ENCODE assay signal across 7 cellular contexts in genomic region chr15:89088605-89089315, GRCh38. TPM values are rescaled to one million over a fixed set of nuclear protein-coding genes. Genes with fewer than 3 reads are reported as not detected.
DNase-seq lines count a peak whose midpoint lies in the region; ATAC-seq and TF ChIP-seq lines count a peak whose summit lies in the region.

No MANE protein-coding gene starts in this region.

- H3K27me3 ChIP-seq in foreskin keratinocyte (no peaks in the 10 kb centered on the region), trophoblast cell (ENCODE audit: insufficient read depth, low read length) (no peaks in the 10 kb centered on the region)

- H2BK12ac ChIP-seq in trophoblast cell (ENCODE audit: low read length) = no peak overlapping the region

- WGBS in trophoblast cell (ENCODE audit: extremely low coverage, insufficient coverage, insufficient read length) = no CpG with 5 or more reads among the region's 44 CpGs

- peak overlapping the region; percentile 78 for H3K14ac ChIP-seq in trophoblast cell (ENCODE audit: low read length)

- peak overlapping the region; percentile 78 for H4K8ac ChIP-seq in trophoblast cell (ENCODE audit: low read depth, low read length)

- peaks cover 9% of the 10 kb centered on the region for H3K79me1 ChIP-seq in trophoblast cell (ENCODE audit: low read length)

- peak overlapping the region; percentile 78 for H3K4me2 ChIP-seq in trophoblast cell (ENCODE audit: low read length)

- peaks cover 5% of the 10 kb centered on the region for H3K79me2 ChIP-seq in trophoblast cell (ENCODE audit: control insufficient read depth, insufficient read depth, low read length, poor library complexity)

- peak overlapping the region; percentile 75 for H3K9ac ChIP-seq in trophoblast cell (ENCODE audit: low read length)

- H4K12ac ChIP-seq in trophoblast cell (ENCODE audit: low read depth, low read length) = peak overlapping the region; percentile 75

- H2AK5ac ChIP-seq in trophoblast cell (ENCODE audit: low read length) = peak overlapping the region; percentile 20

- DNase-seq in T-helper 9 cell = peak; percentile 6
- DNase-seq in foreskin keratinocyte = no peak
- DNase-seq in trophoblast cell = peak in 1 of 2 donors; percentile 38
- DNase-seq in ecto neural progenitor cell (ENCODE audit: low spot score) = no peak

- H3K4me1 ChIP-seq in foreskin keratinocyte = peaks cover 10% of the 10 kb centered on the region
- peaks cover 10 to 11% of the 10 kb centered on the region in 2 experiments for H3K4me1 ChIP-seq in trophoblast cell (ENCODE audit: control insufficient read depth in 1 of 2, insufficient read depth in 2 of 2, low read length in 2 of 2)

- H2BK5ac ChIP-seq in trophoblast cell (ENCODE audit: low read depth, low read length, poor library complexity) = peak overlapping the region; percentile 62

- no peak overlapping the region for H3K23ac ChIP-seq in trophoblast cell (ENCODE audit: low read length)

- H3K36me3 ChIP-seq in trophoblast cell (ENCODE audit: control insufficient read depth in 1 of 2, insufficient read depth in 2 of 2, low read length in 2 of 2) = no peaks in the 10 kb centered on the region

- H3K9me3 ChIP-seq in trophoblast cell (ENCODE audit: insufficient read depth, low read depth, low read length) = no peaks in the 10 kb centered on the region

- H2BK120ac ChIP-seq in trophoblast cell (ENCODE audit: insufficient read depth, low read length, poor library complexity) = peak overlapping the region; percentile 61

- no peak for TF ChIP-seq CTCF in foreskin keratinocyte (conservative IDR thresholded peaks at IDR 0.05)

- peak overlapping the region; percentile 37 for H4K91ac ChIP-seq in trophoblast cell (ENCODE audit: low read depth, low read length)

- peak overlapping the region; percentile 62 for H3K18ac ChIP-seq in trophoblast cell (ENCODE audit: low read length)

- peak overlapping the region; percentile 83 for H3K4me3 ChIP-seq in trophoblast cell (ENCODE audit: low read depth, low read length)

- H2AFZ ChIP-seq in trophoblast cell (ENCODE audit: insufficient read depth, low read length, poor library complexity) = peak overlapping the region; percentile 66

- ATAC-seq in GM18498 (IDR thresholded peaks at IDR 0.05; ENCODE audit: unreplicated experiment) = peak; percentile 3
- ATAC-seq in HG02588 (IDR thresholded peaks at IDR 0.05; ENCODE audit: unreplicated experiment) = peak; percentile 5
- no peak for ATAC-seq in foreskin keratinocyte
- ATAC-seq in HG02610 (IDR thresholded peaks at IDR 0.05; ENCODE audit: unreplicated experiment) = no peak

- H3K27ac ChIP-seq in foreskin keratinocyte (peak overlapping the region; percentile 37), trophoblast cell (ENCODE audit: low read depth, low read length) (no peak overlapping the region)

- peak overlapping the region; percentile 31 for H3K4ac ChIP-seq in trophoblast cell (ENCODE audit: low read depth, low read length)

RNA-seq across cellular contexts. Expression of gene ABHD2, which starts 0.5 kb away (rescaled TPM):
- total RNA-seq in foreskin keratinocyte = 32.7 and 41.4 TPM in 2 replicates
- polyA plus RNA-seq in foreskin keratinocyte = 4.9 and 6.5 TPM in 2 replicates
- 12.4 and 13.4 TPM in 2 replicates for polyA plus RNA-seq in trophoblast cell (2013)

Comparison
In these comparisons a context has a peak if more than half of its experiments do, and no peak if none do; other contexts are left out.
1. ATAC-seq: peak in GM18498 (single experiment) and HG02588 (single experiment); none in foreskin keratinocyte (single experiment) and HG02610 (single experiment).